In the genomic region with DNA sequence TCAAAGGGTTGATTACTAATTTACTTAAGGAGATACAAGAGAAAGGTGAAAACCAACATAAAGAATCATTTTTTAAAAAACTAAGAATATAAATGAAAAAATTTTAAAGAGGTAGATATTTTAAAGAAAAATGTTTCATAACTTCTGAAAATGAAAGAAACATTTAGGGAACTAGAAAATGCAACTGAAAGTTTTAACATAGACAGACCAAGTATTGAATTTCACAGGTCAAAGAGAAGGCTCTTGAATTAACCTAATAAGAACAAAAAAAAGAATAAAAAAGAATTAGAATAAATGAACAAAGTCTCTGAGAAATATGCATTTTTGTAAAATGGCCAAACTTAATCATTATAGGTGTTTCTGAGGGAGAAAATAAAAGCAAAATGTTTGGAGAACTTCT, we compare ENCODE assay signal across 19 cellular contexts.
A peak's percentile ranks its signal among the peaks of the same experiment; 100 is the strongest.
DNase-seq lines count a peak whose midpoint lies in the region; ATAC-seq lines count a peak whose summit lies in the region.
"Had no signal": no experiment of that assay in that cellular context is flagged by ENCODE, and none has a peak within 500 bp of the region (broad histone marks: within the 10 kb centered on the region; RNA-seq: fewer than 3 reads in every experiment).

No MANE protein-coding gene starts in this region.

- peak; percentile 54 for ATAC-seq in GM18498 (IDR thresholded peaks at IDR 0.05; ENCODE audit: unreplicated experiment)
- ATAC-seq in GM21360 (IDR thresholded peaks at IDR 0.05; ENCODE audit: unreplicated experiment) = peak; percentile 61
- peak; percentile 55 for ATAC-seq in HG02852 (IDR thresholded peaks at IDR 0.05; ENCODE audit: unreplicated experiment)
- ATAC-seq in HG03354 (IDR thresholded peaks at IDR 0.05; ENCODE audit: poor library complexity, severe bottlenecking, unreplicated experiment) = peak; percentile 78
- ATAC-seq in GM18907 (IDR thresholded peaks at IDR 0.05; ENCODE audit: unreplicated experiment) = no peak
- no peak for ATAC-seq in HG02970 (IDR thresholded peaks at IDR 0.05; ENCODE audit: low FRiP score, unreplicated experiment)
- ATAC-seq: natural killer cell treated with Interleukin-12 subunit alpha and Interleukin-12 subunit beta and Interleukin-15 and Interleukin-18, amount 100 ng/mL, for 72 hours; Right ventricle myocardium inferior had no signal

- DNase-seq in NCI-H2029 treated with DMSO at 0.1 percent for 48 hours (lab: John Stamatoyannopoulos, UW) (no peak), caudate nucleus (lab: John Stamatoyannopoulos, UW) (no peak)
- DNase-seq: 8988T; esophagus squamous epithelium; kidney; mesenchymal stem cell; NCI-H345; stimulated activated naive CD4-positive, alpha-beta T cell; T-helper 1 cell; trophoblast cell had no signal

- H3K27ac ChIP-seq in caudate nucleus (ENCODE audit: low read depth, low read length) = no peak overlapping the region
- H3K27ac ChIP-seq: BLaER1 treated with 17β-estradiol and CSF1 and Interleukin-3, amounts not matched to agents 10 nM and 100 nM; esophagus squamous epithelium had no signal

Comparison
In these comparisons a context has a peak if more than half of its experiments do, and no peak if none do; other contexts are left out.
1. ATAC-seq: peak in GM18498 (single experiment), GM21360 (single experiment), HG02852 (single experiment) and HG03354 (single experiment); none in GM18907 (single experiment) and HG02970 (single experiment).